Comparison of ENCODE assay signal across 8 cellular contexts in the genomic region with DNA sequence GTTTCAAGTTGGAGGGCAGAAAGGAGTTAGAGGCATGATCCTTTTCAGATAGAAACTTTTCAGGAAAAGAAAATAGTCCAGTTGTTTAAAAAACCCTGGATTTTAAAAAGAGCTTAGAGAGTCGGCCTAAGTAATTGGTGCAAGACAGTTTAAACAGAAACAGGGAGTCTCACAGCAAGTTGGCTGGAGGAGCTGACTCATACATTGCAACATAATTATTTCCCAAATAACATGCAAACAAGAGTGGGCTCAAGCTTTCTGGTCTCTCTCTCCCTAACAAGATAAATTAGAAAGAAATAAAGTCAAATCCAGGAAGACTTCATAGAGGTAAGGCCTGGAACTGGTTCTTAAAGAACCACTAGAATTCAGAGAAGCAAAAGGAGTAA.
DNase-seq lines count a peak whose midpoint lies in the region; ATAC-seq, FAIRE-seq and TF ChIP-seq lines count a peak whose summit lies in the region.
"Had no signal": no experiment of that assay in that cellular context is flagged by ENCODE, and none has a peak within 500 bp of the region (broad histone marks: within the 10 kb centered on the region; RNA-seq: fewer than 3 reads in every experiment).

No MANE protein-coding gene starts in this region.

- DNase-seq in HTR-8/SVneo (ENCODE audit: insufficient read length, low spot score) = peak; percentile 41
- peak; percentile 95 for DNase-seq in amniotic epithelial cell (ENCODE audit: low read depth)
- peak; percentile 36 for DNase-seq in hepatic stellate cell (ENCODE audit: low spot score)
- DNase-seq in testis = no peak
- no peak for DNase-seq in stimulated activated CD4-positive, alpha-beta T cell treated with anti-CD3 and anti-CD28 coated beads, Interleukin-4, amount 100 ng/mL, for 1 hour
- DNase-seq: activated CD4-positive, alpha-beta memory T cell treated with anti-CD3 and anti-CD28 coated beads for 36 hours had no signal

- H3K9me3 ChIP-seq in testis = no peaks in the 10 kb centered on the region

- intact Hi-C loops in testis (cut with DNase I; ENCODE audit: low total_unique reads) = no loop called here

- H3K4me3 ChIP-seq in testis = no peak overlapping the region

- H3K27me3 ChIP-seq in testis = no peaks in the 10 kb centered on the region

- H3K4me1 ChIP-seq in testis = peaks cover 21% of the 10 kb centered on the region

- no peaks in the 10 kb centered on the region for H3K36me3 ChIP-seq in testis (ENCODE audit: low read depth, missing control alignments)

- peak overlapping the region; percentile 14 to 57 for H3K27ac ChIP-seq in testis

- no peak for TF ChIP-seq POLR2A in testis (IDR thresholded peaks at IDR 0.05)

- no peak for FAIRE-seq in HTR-8/SVneo (lab: Jason Lieb, UNC)

- 24 to 31% methylated on average over 1 of the region's 1 CpG for WGBS in testis, 2 donors

- ATAC-seq in HG03135 (IDR thresholded peaks at IDR 0.05; ENCODE audit: unreplicated experiment) (no peak), GM21717 (IDR thresholded peaks at IDR 0.05; ENCODE audit: unreplicated experiment) (no peak)

- no peak for TF ChIP-seq CTCF in testis (IDR thresholded peaks at IDR 0.05)

Comparison
In these comparisons a context has a peak if more than half of its experiments do, and no peak if none do; other contexts are left out.
1. DNase-seq: peak in HTR-8/SVneo (single experiment), amniotic epithelial cell (single experiment) and hepatic stellate cell (single experiment); none in testis (single experiment) and stimulated activated CD4-positive, alpha-beta T cell treated with anti-CD3 and anti-CD28 coated beads, Interleukin-4, amount 100 ng/mL, for 1 hour (single experiment).